ENCODE assay signal across 20 cellular contexts in the genomic region with DNA sequence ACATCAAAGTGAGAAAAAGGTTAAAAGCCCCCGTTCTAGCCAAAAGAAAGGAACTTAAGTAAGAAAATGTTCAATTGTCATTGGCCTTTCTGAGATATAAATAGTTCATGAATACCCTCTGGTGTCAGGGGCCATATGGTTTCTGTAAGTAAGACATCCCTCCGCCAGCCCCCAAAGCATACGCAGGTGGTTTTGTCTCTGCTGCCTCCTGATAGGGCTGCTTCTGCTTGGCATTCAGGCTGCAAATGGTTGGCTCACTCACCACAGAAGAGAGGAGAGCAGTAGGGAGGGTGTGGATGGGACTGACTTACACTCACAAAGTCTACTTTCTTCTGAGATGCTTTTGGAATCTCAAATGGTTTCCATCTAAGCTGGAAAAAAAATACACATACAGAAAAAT. TPM values are rescaled to one million over a fixed set of nuclear protein-coding genes. Genes with fewer than 3 reads are reported as not detected.
"Had no signal": no experiment of that assay in that cellular context is flagged by ENCODE, and none has a peak within 500 bp of the region (broad histone marks: within the 10 kb centered on the region; RNA-seq: fewer than 3 reads in every experiment).

No MANE protein-coding gene starts in this region.

- H3K27me3 ChIP-seq: ascending aorta, breast epithelium, heart left ventricle, left lung, tibial nerve had no signal

- H3K4me1 ChIP-seq: ascending aorta, breast epithelium, foreskin keratinocyte, heart left ventricle, left lung, tibial nerve had no signal

- H3K27ac ChIP-seq: ascending aorta, breast epithelium, foreskin keratinocyte, heart left ventricle, left lung, tibial nerve had no signal

- H3K36me3 ChIP-seq: ascending aorta, breast epithelium, heart left ventricle, left lung, tibial nerve had no signal

- ATAC-seq: foreskin keratinocyte; heart left ventricle; left lung; stimulated activated naive CD8-positive, alpha-beta T cell treated with anti-CD3 and anti-CD28 coated beads, Interleukin-15, Interleukin-2, amounts not matched to agents 100 U/mL and 50 U/mL, for 24 hours had no signal

- H3K4me3 ChIP-seq: ascending aorta, breast epithelium, heart left ventricle, left lung, tibial nerve had no signal

- DNase-seq: activated CD4-positive, alpha-beta T cell treated with anti-CD3 and anti-CD28 coated beads for 1 hour; activated CD8-positive, alpha-beta memory T cell treated with anti-CD3 and anti-CD28 coated beads for 24 hours; activated CD8-positive, alpha-beta memory T cell treated with anti-CD3 and anti-CD28 coated beads, Interleukin-2, amount 50 U/mL, for 48 hours; activated gamma-delta T cell; activated T-cell treated with anti-CD3 and anti-CD28 coated beads, Interleukin-2, amount 50 U/mL, for 48 hours; foreskin keratinocyte; heart left ventricle; kidney; left lung; mammary epithelial cell; midbrain; nephron progenitor cell; retina; stimulated activated CD4-positive, alpha-beta T cell treated with anti-CD3 and anti-CD28 coated beads, Interleukin-12 subunit alpha, Interleukin-12 subunit beta, amount 100 ng/mL, for 4 hours; stimulated activated CD4-positive, alpha-beta T cell treated with anti-CD3 and anti-CD28 coated beads, Interleukin-2, amount 100 ng/mL, for 24 hours; stimulated activated naive CD8-positive, alpha-beta T cell treated with anti-CD3 and anti-CD28 coated beads, Interleukin-15, Interleukin-2, amounts not matched to agents 100 U/mL and 50 U/mL, for 24 hours had no signal

- H3K9me3 ChIP-seq: ascending aorta, breast epithelium, heart left ventricle, left lung, tibial nerve had no signal

RNA-seq across cellular contexts. Expression of a gene that starts 29.8 kb away (rescaled TPM):
- total RNA-seq: foreskin keratinocyte, myocyte, tibial nerve had no signal
